Comparison of ENCODE assay signal across 13 cellular contexts in genomic region chr17:59355030-59355694, GRCh38. TPM values are rescaled to one million over a fixed set of nuclear protein-coding genes. Genes with fewer than 3 reads are reported as not detected.
DNase-seq lines count a peak whose midpoint lies in the region; ATAC-seq, FAIRE-seq and TF ChIP-seq lines count a peak whose summit lies in the region.
"Had no signal": no experiment of that assay in that cellular context is flagged by ENCODE, and none has a peak within 500 bp of the region (broad histone marks: within the 10 kb centered on the region; RNA-seq: fewer than 3 reads in every experiment).

No MANE protein-coding gene starts in this region.

- H3K36me3 ChIP-seq in parathyroid adenoma (ENCODE audit: control insufficient read depth, insufficient read depth, low read length), result no peaks in the 10 kb centered on the region

- no peak overlapping the region for H3K27ac Mint-ChIP-seq in natural killer cell treated with Interleukin-12 subunit alpha and Interleukin-12 subunit beta and Interleukin-15 and Interleukin-18, amount 100 ng/mL, for 72 hours

- H3K9me3 Mint-ChIP-seq in natural killer cell treated with Interleukin-12 subunit alpha and Interleukin-12 subunit beta and Interleukin-15 and Interleukin-18, amount 100 ng/mL, for 72 hours, result peaks cover 2% of the 10 kb centered on the region
- H3K9me3 Mint-ChIP-seq: immature natural killer cell had no signal

- peak; percentile 49 for FAIRE-seq in HTR-8/SVneo (lab: Jason Lieb, UNC)
- FAIRE-seq: colon had no signal

- no peak for TF ChIP-seq CTCF in C4-2B (conservative IDR thresholded peaks at IDR 0.05)
- TF ChIP-seq CTCF in dorsolateral prefrontal cortex (IDR thresholded peaks at IDR 0.05 in 54 of 56, conservative IDR thresholded peaks at IDR 0.05 in 2 of 56; ENCODE audit: low read depth in 1 of 56, partially characterized antibody in 56 of 56), result no peak
- TF ChIP-seq CTCF in parathyroid adenoma (IDR thresholded peaks at IDR 0.05), result no peak

- peaks cover 61% of the 10 kb centered on the region for H3K4me1 ChIP-seq in parathyroid adenoma

- DNase-seq in HTR-8/SVneo (ENCODE audit: insufficient read length, low spot score) (no peak), dorsolateral prefrontal cortex (peak in 1 of 10 donors; percentile 57), HPDE6-E6E7 (ENCODE audit: extremely low spot score) (no peak), RPMI8226 (no peak)
- DNase-seq in NK-92 treated with Interleukin-12 subunit alpha and Interleukin-12 subunit beta, amount 100 ng/mL, for 24 hours (lab: John Stamatoyannopoulos, UW), result no peak
- DNase-seq in natural killer cell treated with Interleukin-12 subunit alpha and Interleukin-12 subunit beta and Interleukin-15 and Interleukin-18, amount 100 ng/mL, for 72 hours (ENCODE audit: low spot score), result no peak
- DNase-seq: activated CD4-positive, alpha-beta T cell treated with anti-CD3 and anti-CD28 coated beads for 1 hour; immature natural killer cell; NCI-H187 had no signal

- no peaks in the 10 kb centered on the region for H3K27me3 Mint-ChIP-seq in natural killer cell treated with Interleukin-12 subunit alpha and Interleukin-12 subunit beta and Interleukin-15 and Interleukin-18, amount 100 ng/mL, for 72 hours

- peaks cover 69% of the 10 kb centered on the region for H3K79me2 ChIP-seq in parathyroid adenoma

- no peak overlapping the region for H3K9ac ChIP-seq in parathyroid adenoma
- H3K9ac ChIP-seq: BLaER1 had no signal

- no peak overlapping the region for H3K4me3 Mint-ChIP-seq in natural killer cell treated with Interleukin-12 subunit alpha and Interleukin-12 subunit beta and Interleukin-15 and Interleukin-18, amount 100 ng/mL, for 72 hours
- H3K4me3 Mint-ChIP-seq: immature natural killer cell had no signal

- peak overlapping the region; percentile 34 for H3K4me2 ChIP-seq in parathyroid adenoma (ENCODE audit: low read length)
- H3K4me2 ChIP-seq: BLaER1 had no signal

- H3K27me3 ChIP-seq in dorsolateral prefrontal cortex (no peaks in the 10 kb centered on the region), parathyroid adenoma (ENCODE audit: control insufficient read depth, insufficient read depth, low read length) (no peaks in the 10 kb centered on the region)
- H3K27me3 ChIP-seq: BLaER1 had no signal

- no peak overlapping the region for H2AFZ ChIP-seq in parathyroid adenoma

- no peaks in the 10 kb centered on the region for H3K9me3 ChIP-seq in parathyroid adenoma (ENCODE audit: control insufficient read depth, low read length)

- intact Hi-C loops in dorsolateral prefrontal cortex (cut with DNase I), result loop anchor here in 1 of 2 donors (2.0 kb wide), 1 partner anchor 22 kb away; no protein-coding TSS in a partner anchor

- ATAC-seq in natural killer cell treated with Interleukin-12 subunit alpha and Interleukin-12 subunit beta and Interleukin-15 and Interleukin-18, amount 100 ng/mL, for 72 hours, result no peak

- peak overlapping the region; percentile 15; the same call in 1 of the 2 replicates for H3K27ac ChIP-seq in C4-2B
- H3K27ac ChIP-seq in dorsolateral prefrontal cortex, result peak overlapping the region in 58 of 59 donors; percentile 36 to 100 (median 98)
- H3K27ac ChIP-seq in parathyroid adenoma, result peak overlapping the region; percentile 70
- H3K27ac ChIP-seq: BLaER1 had no signal

- peak overlapping the region in 6 of 59 donors; percentile 3 to 27 (median 13) for H3K4me3 ChIP-seq in dorsolateral prefrontal cortex
- no peak overlapping the region for H3K4me3 ChIP-seq in parathyroid adenoma (ENCODE audit: low read depth, low read length)
- H3K4me3 ChIP-seq: BLaER1 had no signal

- peaks cover 6 to 38% of the 10 kb centered on the region in 2 donors for H3K4me1 Mint-ChIP-seq in natural killer cell treated with Interleukin-12 subunit alpha and Interleukin-12 subunit beta and Interleukin-15 and Interleukin-18, amount 100 ng/mL, for 72 hours (ENCODE audit: low read depth in 2 of 2)

- H3K36me3 Mint-ChIP-seq in natural killer cell treated with Interleukin-12 subunit alpha and Interleukin-12 subunit beta and Interleukin-15 and Interleukin-18, amount 100 ng/mL, for 72 hours, result no peaks in the 10 kb centered on the region

RNA-seq across cellular contexts. Expression of gene YPEL2, which starts 23.7 kb away (rescaled TPM):
- total RNA-seq in dorsolateral prefrontal cortex, result 100 to 1,000 TPM in 1 of 120 experiments, 10 to 100 TPM in 119; 35.6 to 117 (median 58.9) TPM
- 1 to 10 TPM; 3.1 to 5.4 TPM for total RNA-seq in natural killer cell treated with Interleukin-12 subunit alpha and Interleukin-12 subunit beta and Interleukin-15 and Interleukin-18, amount 100 ng/mL, for 72 hours

Comparison
In these comparisons a context has a peak if more than half of its experiments do, and no peak if none do; other contexts are left out.
1. H3K27ac ChIP-seq: peak in every context shown above with its lines; median percentile 98 in dorsolateral prefrontal cortex; 70 in parathyroid adenoma; 15 in C4-2B.
2. RNA of gene YPEL2, which starts 23.7 kb away (total RNA-seq): 35.6 to 117 TPM in dorsolateral prefrontal cortex; 3.1 to 5.4 TPM in natural killer cell treated with Interleukin-12 subunit alpha and Interleukin-12 subunit beta and Interleukin-15 and Interleukin-18, amount 100 ng/mL, for 72 hours; every median in the first group is over 4 times any median in the second.